In genomic region chr6:97438011-97438671, GRCh38 we compare ENCODE assay signal across 22 cellular contexts.
DNase-seq lines count a peak whose midpoint lies in the region; ATAC-seq, FAIRE-seq and TF ChIP-seq lines count a peak whose summit lies in the region.
"Had no signal": no experiment of that assay in that cellular context is flagged by ENCODE, and none has a peak within 500 bp of the region (broad histone marks: within the 10 kb centered on the region; RNA-seq: fewer than 3 reads in every experiment).

No MANE protein-coding gene starts in this region.

- H4K20me1 ChIP-seq in astrocyte (ENCODE audit: insufficient read depth, low read length): no peaks in the 10 kb centered on the region

- no peaks in the 10 kb centered on the region for H3K27me3 Mint-ChIP-seq in astrocyte (ENCODE audit: low read depth, unreplicated experiment)

- no peak overlapping the region for H3K4me3 ChIP-seq in astrocyte (ENCODE audit: insufficient read depth, low read depth, low read length)
- H3K4me3 ChIP-seq: adrenal gland, coronary artery, psoas muscle, tibial artery had no signal

- H3K27ac Mint-ChIP-seq in astrocyte (ENCODE audit: unreplicated experiment): no peak overlapping the region
- H3K27ac Mint-ChIP-seq: naive B cell; T-helper 2 cell treated with Interferon-gamma antibody and Interleukin-4, amounts not matched to agents 5 μg/mL and 100 μg/mL, for 36 hours had no signal

- no peaks in the 10 kb centered on the region for H3K36me3 ChIP-seq in astrocyte (ENCODE audit: insufficient read depth, low read length)
- H3K36me3 ChIP-seq: adrenal gland, tibial artery had no signal

- H3K4me3 Mint-ChIP-seq in astrocyte (ENCODE audit: unreplicated experiment): no peak overlapping the region
- H3K4me3 Mint-ChIP-seq: naive B cell; T-helper 2 cell treated with Interferon-gamma antibody and Interleukin-4, amounts not matched to agents 5 μg/mL and 100 μg/mL, for 36 hours had no signal

- FAIRE-seq in astrocyte (lab: Jason Lieb, UNC): no peak

- H3K27me3 ChIP-seq in astrocyte (ENCODE audit: insufficient read depth, low read length): no peaks in the 10 kb centered on the region
- no peaks in the 10 kb centered on the region for H3K27me3 ChIP-seq in foreskin keratinocyte
- H3K27me3 ChIP-seq: adrenal gland, tibial artery had no signal

- TF ChIP-seq CTCF in astrocyte (IDR thresholded peaks at IDR 0.05; ENCODE audit: insufficient read depth, low read depth, low read length): no peak
- no peak for TF ChIP-seq CTCF in foreskin keratinocyte (conservative IDR thresholded peaks at IDR 0.05)

- no peaks in the 10 kb centered on the region for H3K4me1 Mint-ChIP-seq in astrocyte (ENCODE audit: low read depth, unreplicated experiment)
- H3K4me1 Mint-ChIP-seq: naive B cell had no signal

- no peak overlapping the region for H3K4me2 ChIP-seq in astrocyte (ENCODE audit: low read length)

- no peak overlapping the region for H3K9ac ChIP-seq in astrocyte (ENCODE audit: low read length)

- no peaks in the 10 kb centered on the region for H3K79me2 ChIP-seq in astrocyte (ENCODE audit: insufficient read depth, low read length)

- H3K27ac ChIP-seq in astrocyte (ENCODE audit: low read depth, low read length) (no peak overlapping the region), foreskin keratinocyte (no peak overlapping the region)
- H3K27ac ChIP-seq: adrenal gland, coronary artery, HL-60, psoas muscle, tibial artery had no signal

- H3K36me3 Mint-ChIP-seq in astrocyte (ENCODE audit: low read depth, unreplicated experiment): no peaks in the 10 kb centered on the region
- H3K36me3 Mint-ChIP-seq: naive B cell had no signal

- ATAC-seq in GM18519 (IDR thresholded peaks at IDR 0.05; ENCODE audit: low FRiP score, unreplicated experiment) (peak; percentile 47), GM21423 (IDR thresholded peaks at IDR 0.05; ENCODE audit: unreplicated experiment) (peak; percentile 67), HG02981 (IDR thresholded peaks at IDR 0.05; ENCODE audit: unreplicated experiment) (peak; percentile 92), HG02840 (IDR thresholded peaks at IDR 0.05; ENCODE audit: low FRiP score, unreplicated experiment) (no peak), foreskin keratinocyte (no peak)
- ATAC-seq: left colon, psoas muscle had no signal

- peak overlapping the region; percentile 21 for H2AFZ ChIP-seq in astrocyte (ENCODE audit: low read depth, low read length)

- H3K9me3 Mint-ChIP-seq in astrocyte (ENCODE audit: unreplicated experiment): no peaks in the 10 kb centered on the region
- H3K9me3 Mint-ChIP-seq: T-helper 2 cell treated with Interferon-gamma antibody and Interleukin-4, amounts not matched to agents 5 μg/mL and 100 μg/mL, for 36 hours had no signal

- H3K9me3 ChIP-seq in astrocyte (ENCODE audit: insufficient read depth, low read depth, low read length): no peaks in the 10 kb centered on the region
- H3K9me3 ChIP-seq: adrenal gland, psoas muscle, tibial artery had no signal

- peaks cover 5% of the 10 kb centered on the region for H3K4me1 ChIP-seq in astrocyte (ENCODE audit: insufficient read depth, low read length)
- no peaks in the 10 kb centered on the region for H3K4me1 ChIP-seq in foreskin keratinocyte
- H3K4me1 ChIP-seq: adrenal gland, psoas muscle, tibial artery had no signal

- no peak for DNase-seq in astrocyte (ENCODE audit: low read depth)
- no peak for DNase-seq in stimulated activated naive CD4-positive, alpha-beta T cell treated with Interleukin-2 at 50 U/mL for 16 hours (lab: John Stamatoyannopoulos, UW)
- no peak for DNase-seq in foreskin keratinocyte
- DNase-seq in NCI-H2081 treated with DMSO at 0.1 percent for 48 hours (lab: John Stamatoyannopoulos, UW): no peak
- DNase-seq: activated CD4-positive, alpha-beta T cell treated with anti-CD3 and anti-CD28 coated beads for 4 hours; activated T-cell treated with anti-CD3 and anti-CD28 coated beads, Interleukin-2, amount 50 U/mL, for 48 hours; adrenal gland; GF-D8; HCEC 1CT; Karpas-422; left colon; naive B cell; psoas muscle; SHP77; tibial artery had no signal

Comparison
In these comparisons a context has a peak if more than half of its experiments do, and no peak if none do; other contexts are left out.
1. ATAC-seq: peak in GM18519 (single experiment), GM21423 (single experiment) and HG02981 (single experiment); none in HG02840 (single experiment) and foreskin keratinocyte (single experiment).